ENCODE assay signal across 9 cellular contexts in genomic region chr10:61286695-61287094, GRCh38.
DNase-seq lines count a peak whose midpoint lies in the region; ATAC-seq, FAIRE-seq and TF ChIP-seq lines count a peak whose summit lies in the region.
"Had no signal": no experiment of that assay in that cellular context is flagged by ENCODE, and none has a peak within 500 bp of the region (broad histone marks: within the 10 kb centered on the region; RNA-seq: fewer than 3 reads in every experiment).

No MANE protein-coding gene starts in this region.

- peak overlapping the region; percentile 26 for H3K27ac Mint-ChIP-seq in activated T-cell treated with anti-CD3 and anti-CD28 coated beads, Interleukin-2, amount 50 U/mL, for 24 hours
- peak overlapping the region; percentile 36 for H3K27ac Mint-ChIP-seq in stimulated activated memory B cell treated with anti-CD40 and anti-IgM and Interleukin-4, amounts not matched to agents 10 μg/mL and 1 μg/mL and 100 μg/mL, for 72 hours

- H3K9me3 Mint-ChIP-seq in activated T-cell treated with anti-CD3 and anti-CD28 coated beads, Interleukin-2, amount 50 U/mL, for 24 hours = no peaks in the 10 kb centered on the region
- peaks cover 9% of the 10 kb centered on the region for H3K9me3 Mint-ChIP-seq in stimulated activated memory B cell treated with anti-CD40 and anti-IgM and Interleukin-4, amounts not matched to agents 10 μg/mL and 1 μg/mL and 100 μg/mL, for 72 hours

- H3K4me3 Mint-ChIP-seq in activated T-cell treated with anti-CD3 and anti-CD28 coated beads, Interleukin-2, amount 50 U/mL, for 24 hours = no peak overlapping the region
- H3K4me3 Mint-ChIP-seq in stimulated activated memory B cell treated with anti-CD40 and anti-IgM and Interleukin-4, amounts not matched to agents 10 μg/mL and 1 μg/mL and 100 μg/mL, for 72 hours = no peak overlapping the region

- H4K20me1 ChIP-seq in MM.1S (ENCODE audit: insufficient read depth, low read length) = no peaks in the 10 kb centered on the region

- peaks cover 14% of the 10 kb centered on the region; the same call in 1 of the 2 replicates for H3F3A ChIP-seq in MM.1S (ENCODE audit: insufficient read depth, low read length)

- peaks cover 24% of the 10 kb centered on the region for H3K4me1 ChIP-seq in MM.1S (ENCODE audit: low read length)
- H3K4me1 ChIP-seq in thyroid gland = peaks cover 3 to 4% of the 10 kb centered on the region in 2 donors

- H3K4me3 ChIP-seq in MM.1S (ENCODE audit: low read length) (no peak overlapping the region), thyroid gland (replicated peaks in 1 of 3) (no peak overlapping the region)

- H3K36me3 Mint-ChIP-seq in activated T-cell treated with anti-CD3 and anti-CD28 coated beads, Interleukin-2, amount 50 U/mL, for 24 hours (ENCODE audit: low read depth) = no peaks in the 10 kb centered on the region
- no peaks in the 10 kb centered on the region for H3K36me3 Mint-ChIP-seq in stimulated activated memory B cell treated with anti-CD40 and anti-IgM and Interleukin-4, amounts not matched to agents 10 μg/mL and 1 μg/mL and 100 μg/mL, for 72 hours

- H3K27ac ChIP-seq in MM.1S (ENCODE audit: low read length) (peak overlapping the region; percentile 51; the same call in 1 of the 2 replicates), thyroid gland (no peak overlapping the region)

- WGBS in thyroid gland, 2 donors = 85 to 93% methylated on average over 3 of the region's 3 CpGs

- ATAC-seq in HG02642 (IDR thresholded peaks at IDR 0.05; ENCODE audit: poor library complexity, unreplicated experiment) = peak; percentile 100
- ATAC-seq in stimulated activated memory B cell treated with anti-CD40 and anti-IgM and Interleukin-4, amounts not matched to agents 10 μg/mL and 1 μg/mL and 100 μg/mL, for 72 hours = peak; percentile 100

- TF ChIP-seq CTCF in MM.1S (IDR thresholded peaks at IDR 0.05; ENCODE audit: low read length) = no peak
- no peak for TF ChIP-seq CTCF in D721Med (IDR thresholded peaks at IDR 0.05; ENCODE audit: insufficient read depth, missing control alignments)
- no peak for TF ChIP-seq CTCF in thyroid gland (IDR thresholded peaks at IDR 0.05)

- TF ChIP-seq POLR2A in thyroid gland (IDR thresholded peaks at IDR 0.05) = no peak

- H2AFZ ChIP-seq in MM.1S (ENCODE audit: low read length) = no peak overlapping the region

- no peak for FAIRE-seq in D721Med (lab: Jason Lieb, UNC)

- H3K4me2 ChIP-seq in MM.1S (ENCODE audit: low read depth, low read length) = peak overlapping the region; percentile 43

- no peaks in the 10 kb centered on the region for H3K79me2 ChIP-seq in MM.1S (ENCODE audit: low read length)

- no peaks in the 10 kb centered on the region for H3K9me2 ChIP-seq in MM.1S (replicated peaks; ENCODE audit: insufficient read depth, low read length)

- DNase-seq in activated T-cell treated with anti-CD3 and anti-CD28 coated beads, Interleukin-2, amount 50 U/mL, for 24 hours = no peak
- no peak for DNase-seq in activated T-cell treated with anti-CD3 and anti-CD28 coated beads, Interleukin-2, amount 50 U/mL, for 48 hours
- DNase-seq in MM.1S = peak; percentile 82
- no peak for DNase-seq in D721Med (ENCODE audit: insufficient read length, low spot score)
- DNase-seq in thyroid gland = no peak
- DNase-seq in NCI-H345 (lab: John Stamatoyannopoulos, UW) = no peak
- DNase-seq: activated CD4-positive, alpha-beta T cell treated with anti-CD3 and anti-CD28 coated beads, Interleukin-2, amount 50 U/mL, for 1 hour had no signal

- H3K36me3 ChIP-seq in MM.1S (replicated peaks; ENCODE audit: insufficient read depth, low read length) = no peaks in the 10 kb centered on the region
- no peaks in the 10 kb centered on the region for H3K36me3 ChIP-seq in thyroid gland

- H3K4me1 Mint-ChIP-seq in activated T-cell treated with anti-CD3 and anti-CD28 coated beads, Interleukin-2, amount 50 U/mL, for 24 hours (ENCODE audit: low read depth) = peaks cover 27% of the 10 kb centered on the region
- peaks cover 17% of the 10 kb centered on the region for H3K4me1 Mint-ChIP-seq in stimulated activated memory B cell treated with anti-CD40 and anti-IgM and Interleukin-4, amounts not matched to agents 10 μg/mL and 1 μg/mL and 100 μg/mL, for 72 hours

- H3K27me3 ChIP-seq in MM.1S (replicated peaks; ENCODE audit: insufficient read depth, low read length) (no peaks in the 10 kb centered on the region), thyroid gland (no peaks in the 10 kb centered on the region)

- H3K27me3 Mint-ChIP-seq in activated T-cell treated with anti-CD3 and anti-CD28 coated beads, Interleukin-2, amount 50 U/mL, for 24 hours = peaks cover 3% of the 10 kb centered on the region
- peaks cover 8% of the 10 kb centered on the region for H3K27me3 Mint-ChIP-seq in stimulated activated memory B cell treated with anti-CD40 and anti-IgM and Interleukin-4, amounts not matched to agents 10 μg/mL and 1 μg/mL and 100 μg/mL, for 72 hours

- no peak overlapping the region for H3K9ac ChIP-seq in MM.1S (ENCODE audit: low read length)

- H3K9me3 ChIP-seq in MM.1S (replicated peaks; ENCODE audit: insufficient read depth, low read length) (no peaks in the 10 kb centered on the region), thyroid gland (no peaks in the 10 kb centered on the region)

- intact Hi-C loops in thyroid gland (cut with DNase I) = no loop called here
